Comparison of ENCODE assay signal across 8 cellular contexts in the genomic region with DNA sequence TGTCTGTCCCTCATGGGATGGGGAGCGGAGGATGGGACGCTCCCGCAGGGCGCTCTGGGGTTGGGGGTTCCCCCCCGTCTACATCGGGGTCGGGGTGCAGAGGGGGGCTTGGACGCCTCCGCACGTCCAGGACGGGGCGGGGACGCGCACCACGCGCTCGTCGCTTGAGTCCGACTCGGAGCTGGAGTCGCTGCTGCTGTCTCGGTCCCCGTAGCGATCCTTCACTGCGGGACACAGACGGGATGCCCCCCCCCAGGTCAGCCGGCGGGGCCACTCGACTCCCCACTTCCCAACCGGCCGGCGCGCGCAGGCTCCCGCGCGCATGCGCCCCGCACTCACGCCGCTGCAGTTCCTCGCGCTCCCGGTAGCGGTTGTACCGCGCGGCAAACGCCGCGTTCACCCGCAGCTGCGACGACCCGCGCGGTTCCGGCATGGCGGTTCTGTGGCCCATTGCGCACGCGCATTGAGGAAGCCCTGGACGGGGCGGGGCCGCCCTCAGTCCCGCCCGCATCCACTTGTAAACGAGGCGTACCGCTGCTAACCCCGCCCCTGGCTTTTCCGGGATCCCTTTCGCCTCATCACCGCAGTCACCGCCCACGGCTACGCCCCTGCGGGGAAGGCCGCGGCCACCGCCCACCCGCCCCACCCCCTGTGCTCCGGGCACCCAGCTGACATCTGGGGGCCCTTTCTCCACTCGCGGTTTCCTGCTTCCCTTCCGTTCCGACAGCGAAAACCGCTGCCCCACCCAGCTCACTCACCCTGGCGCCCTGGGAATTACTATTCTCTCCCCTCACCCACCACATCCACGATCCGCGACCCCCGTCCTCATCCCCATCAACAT. TPM values are rescaled to one million over a fixed set of nuclear protein-coding genes. Genes with fewer than 3 reads are reported as not detected.
A peak's percentile ranks its signal among the peaks of the same experiment; 100 is the strongest.
DNase-seq lines count a peak whose midpoint lies in the region; ATAC-seq and TF ChIP-seq lines count a peak whose summit lies in the region.

A gene (minus strand): TSS at position 444 of the 841 bp plus-strand sequence. CDS start 11 bp downstream, at position 433.

- POLR2A ChIA-PET in BJ (lab: Charles Lee): interaction anchor here (0.5 to 0.6 kb wide), 3 partner anchors 54 to 131 kb away, joined by 3 to 6 read pairs (median 4); no protein-coding TSS in a partner anchor

- TF ChIP-seq CTCF in BJ (IDR thresholded peaks at IDR 0.05; ENCODE audit: insufficient read depth, low read depth, low read length): peak; percentile 27

- DNase-seq in BJ (ENCODE audit: low read depth) (peak; percentile 84), GM19238 (ENCODE audit: insufficient read length, low spot score) (peak; percentile 94), NCI-H524 treated with DMSO at 0.1 percent for 48 hours (lab: John Stamatoyannopoulos, UW) (peak; percentile 79), left colon (peak; percentile 99)
- DNase-seq in activated CD4-positive, alpha-beta T cell treated with anti-CD3 and anti-CD28 coated beads for 4 hours: peak; percentile 98 to 99
- peak; percentile 97 to 98 for DNase-seq in stimulated activated CD4-positive, alpha-beta T cell treated with anti-CD3 and anti-CD28 coated beads, Interleukin-1b, Interleukin-23, amount 100 ng/mL, for 4 hours (ENCODE audit: low read depth in 2 of 2)

- H3K36me3 ChIP-seq in BJ (ENCODE audit: control insufficient read depth, insufficient read depth, low read length): peaks cover 2% of the 10 kb centered on the region; the same call in 1 of the 2 replicates

- H3K4me3 ChIP-seq in BJ (ENCODE audit: low read depth, low read length): peak within 1 kb of the TSS; percentile 99

- intact Hi-C loops in left colon (cut with DNase I, micrococcal nuclease): no loop called here

- H3K27ac ChIP-seq in cingulate gyrus (ENCODE audit: low read depth, low read length): peak within 1 kb of the TSS; percentile 91

- ATAC-seq in HG03457 (IDR thresholded peaks at IDR 0.05; ENCODE audit: unreplicated experiment): peak; percentile 29
- ATAC-seq in left colon: peak; percentile 76

- CTCF ChIA-PET in BJ (lab: Yijun Ruan, JAX): interaction anchor here (0.6 to 4.1 kb wide), 14 partner anchors 10 to 311 kb away, joined by 3 to 21 read pairs (median 4); a partner anchor contains a TSS

- H3K27me3 ChIP-seq in BJ (ENCODE audit: control insufficient read depth, insufficient read depth, low read length): no peaks in the 10 kb centered on the region

RNA-seq across cellular contexts. Expression of the gene that starts here (rescaled TPM):
- polyA plus RNA-seq in BJ (2011; rRNA removed): 8.4 and 10.0 TPM in 2 replicates
- polyA minus RNA-seq in BJ (2011; rRNA and poly(A)+ RNA removed): 4.3 and 5.4 TPM in 2 replicates
- total RNA-seq in left colon: 10 to 100 TPM; 12.9 to 14.9 TPM

Comparison
In these comparisons a context has a peak if more than half of its experiments do, and no peak if none do; other contexts are left out.
1. Peak in every context shown above with its lines: DNase-seq, ATAC-seq, H3K4me3 ChIP-seq and H3K27ac ChIP-seq.